ENCODE assay signal across 1 cellular context in the genomic region with DNA sequence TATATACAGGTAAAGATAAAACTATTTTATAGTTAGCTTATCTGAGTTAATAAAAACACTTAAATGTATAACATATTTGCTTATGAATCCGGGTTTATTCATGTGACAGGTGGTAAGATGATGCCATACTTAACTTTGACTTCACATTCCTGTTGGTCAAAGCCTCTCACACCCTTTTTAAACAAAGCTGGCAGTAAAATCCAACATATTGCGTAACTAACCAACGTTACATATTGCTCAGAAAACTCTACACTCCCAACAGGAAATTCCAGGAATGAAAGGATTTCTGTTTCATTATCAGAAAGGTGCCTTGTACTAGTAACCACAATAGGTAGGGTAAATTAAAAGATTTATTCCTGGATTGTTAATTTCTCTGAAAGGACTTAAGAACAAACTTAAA.
A peak's percentile ranks its signal among the peaks of the same experiment; 100 is the strongest.
TF ChIP-seq lines count a peak whose summit lies in the region.

No MANE protein-coding gene starts in this region.

TF ChIP-seq in HepG2, 621 proteins besides CTCF, POLR2A, EP300 and RAD21 (continued from another document and continues in another):
- TF ChIP-seq, protein P1, sequence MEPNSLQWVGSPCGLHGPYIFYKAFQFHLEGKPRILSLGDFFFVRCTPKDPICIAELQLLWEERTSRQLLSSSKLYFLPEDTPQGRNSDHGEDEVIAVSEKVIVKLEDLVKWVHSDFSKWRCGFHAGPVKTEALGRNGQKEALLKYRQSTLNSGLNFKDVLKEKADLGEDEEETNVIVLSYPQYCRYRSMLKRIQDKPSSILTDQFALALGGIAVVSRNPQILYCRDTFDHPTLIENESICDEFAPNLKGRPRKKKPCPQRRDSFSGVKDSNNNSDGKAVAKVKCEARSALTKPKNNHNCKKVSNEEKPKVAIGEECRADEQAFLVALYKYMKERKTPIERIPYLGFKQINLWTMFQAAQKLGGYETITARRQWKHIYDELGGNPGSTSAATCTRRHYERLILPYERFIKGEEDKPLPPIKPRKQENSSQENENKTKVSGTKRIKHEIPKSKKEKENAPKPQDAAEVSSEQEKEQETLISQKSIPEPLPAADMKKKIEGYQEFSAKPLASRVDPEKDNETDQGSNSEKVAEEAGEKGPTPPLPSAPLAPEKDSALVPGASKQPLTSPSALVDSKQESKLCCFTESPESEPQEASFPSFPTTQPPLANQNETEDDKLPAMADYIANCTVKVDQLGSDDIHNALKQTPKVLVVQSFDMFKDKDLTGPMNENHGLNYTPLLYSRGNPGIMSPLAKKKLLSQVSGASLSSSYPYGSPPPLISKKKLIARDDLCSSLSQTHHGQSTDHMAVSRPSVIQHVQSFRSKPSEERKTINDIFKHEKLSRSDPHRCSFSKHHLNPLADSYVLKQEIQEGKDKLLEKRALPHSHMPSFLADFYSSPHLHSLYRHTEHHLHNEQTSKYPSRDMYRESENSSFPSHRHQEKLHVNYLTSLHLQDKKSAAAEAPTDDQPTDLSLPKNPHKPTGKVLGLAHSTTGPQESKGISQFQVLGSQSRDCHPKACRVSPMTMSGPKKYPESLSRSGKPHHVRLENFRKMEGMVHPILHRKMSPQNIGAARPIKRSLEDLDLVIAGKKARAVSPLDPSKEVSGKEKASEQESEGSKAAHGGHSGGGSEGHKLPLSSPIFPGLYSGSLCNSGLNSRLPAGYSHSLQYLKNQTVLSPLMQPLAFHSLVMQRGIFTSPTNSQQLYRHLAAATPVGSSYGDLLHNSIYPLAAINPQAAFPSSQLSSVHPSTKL (CRISPR knock-in tag; IDR thresholded peaks at IDR 0.05) = peak; percentile 86
- TF ChIP-seq, protein P2, sequence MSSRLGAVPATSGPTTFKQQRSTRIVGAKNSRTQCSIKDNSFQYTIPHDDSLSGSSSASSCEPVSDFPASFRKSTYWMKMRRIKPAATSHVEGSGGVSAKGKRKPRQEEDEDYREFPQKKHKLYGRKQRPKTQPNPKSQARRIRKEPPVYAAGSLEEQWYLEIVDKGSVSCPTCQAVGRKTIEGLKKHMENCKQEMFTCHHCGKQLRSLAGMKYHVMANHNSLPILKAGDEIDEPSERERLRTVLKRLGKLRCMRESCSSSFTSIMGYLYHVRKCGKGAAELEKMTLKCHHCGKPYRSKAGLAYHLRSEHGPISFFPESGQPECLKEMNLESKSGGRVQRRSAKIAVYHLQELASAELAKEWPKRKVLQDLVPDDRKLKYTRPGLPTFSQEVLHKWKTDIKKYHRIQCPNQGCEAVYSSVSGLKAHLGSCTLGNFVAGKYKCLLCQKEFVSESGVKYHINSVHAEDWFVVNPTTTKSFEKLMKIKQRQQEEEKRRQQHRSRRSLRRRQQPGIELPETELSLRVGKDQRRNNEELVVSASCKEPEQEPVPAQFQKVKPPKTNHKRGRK (CRISPR knock-in tag; IDR thresholded peaks at IDR 0.05) = no peak
- TF ChIP-seq MIXL1 (CRISPR knock-in tag; IDR thresholded peaks at IDR 0.05) (0 out of 2 replicates have a peak, but pooled peaks have one; percentile 39), HMG20A (CRISPR knock-in tag; IDR thresholded peaks at IDR 0.05; ENCODE audit: borderline replicate concordance) (peak; percentile 60), ZNF644 (CRISPR knock-in tag; IDR thresholded peaks at IDR 0.05; ENCODE audit: low read depth) (peak; percentile 78; the same call in 1 of the 2 replicates), GZF1 (CRISPR knock-in tag; IDR thresholded peaks at IDR 0.05) (no peak), FOXA3 (CRISPR knock-in tag; IDR thresholded peaks at IDR 0.05) (peak; percentile 76), HNRNPUL1 (IDR thresholded peaks at IDR 0.05; ENCODE audit: low read depth, low read length) (no peak), IRF2 (CRISPR knock-in tag; IDR thresholded peaks at IDR 0.05) (peak; percentile 21; the same call in 1 of the 2 replicates), KLF11 (CRISPR knock-in tag; IDR thresholded peaks at IDR 0.05) (0 out of 2 replicates have a peak, but pooled peaks have one; percentile 50), FOXP1 (IDR thresholded peaks at IDR 0.05) (no peak), FOXP1 (CRISPR knock-in tag; IDR thresholded peaks at IDR 0.05) (0 out of 2 replicates have a peak, but pooled peaks have one; percentile 28), GLI4 (CRISPR knock-in tag; IDR thresholded peaks at IDR 0.05; ENCODE audit: borderline replicate concordance) (no peak), HDAC2 (CRISPR knock-in tag; IDR thresholded peaks at IDR 0.05) (0 out of 2 replicates have a peak, but pooled peaks have one; percentile 31), ONECUT2 (CRISPR knock-in tag; IDR thresholded peaks at IDR 0.05) (no peak), NCOA2 (CRISPR knock-in tag; IDR thresholded peaks at IDR 0.05) (peak; percentile 65), MIER3 (CRISPR knock-in tag; IDR thresholded peaks at IDR 0.05; ENCODE audit: borderline replicate concordance) (no peak), FOSL2 (CRISPR knock-in tag; IDR thresholded peaks at IDR 0.05) (0 out of 2 replicates have a peak, but pooled peaks have one; percentile 4), ELF3 (CRISPR knock-in tag; IDR thresholded peaks at IDR 0.05) (peak; percentile 76), HIVEP1 (CRISPR knock-in tag; IDR thresholded peaks at IDR 0.05) (no peak), FIP1L1 (IDR thresholded peaks at IDR 0.05; ENCODE audit: borderline replicate concordance, insufficient read depth, low read depth, low read length) (no peak), RXRB (CRISPR knock-in tag; IDR thresholded peaks at IDR 0.05; ENCODE audit: borderline replicate concordance) (peak; percentile 25; the same call in 1 of the 2 replicates), ZNF660 (CRISPR knock-in tag; IDR thresholded peaks at IDR 0.05; ENCODE audit: borderline replicate concordance, low read depth) (no peak), ZFYVE20 (CRISPR knock-in tag; IDR thresholded peaks at IDR 0.05; ENCODE audit: borderline replicate concordance, low read depth) (no peak), HNF4A (CRISPR knock-in tag; IDR thresholded peaks at IDR 0.05) (0 out of 2 replicates have a peak, but pooled peaks have one; percentile 23), SOX6 (IDR thresholded peaks at IDR 0.05) (no peak), SOX6 (CRISPR knock-in tag; IDR thresholded peaks at IDR 0.05) (peak; percentile 70), ISL2 (CRISPR knock-in tag; IDR thresholded peaks at IDR 0.05) (0 out of 2 replicates have a peak, but pooled peaks have one; percentile 30), ZBTB21 (CRISPR knock-in tag; IDR thresholded peaks at IDR 0.05) (peak; percentile 73), SMARCC2 (IDR thresholded peaks at IDR 0.05) (no peak), ZNF230 (CRISPR knock-in tag; IDR thresholded peaks at IDR 0.05) (no peak), SOX13 (IDR thresholded peaks at IDR 0.05) (no peak), SOX13 (CRISPR knock-in tag; conservative IDR thresholded peaks at IDR 0.05 in 1 of 2, IDR thresholded peaks at IDR 0.05 in 1 of 2) (peak in 1 of 2 experiments; percentile 85; a peak in 2 of 4 replicates)
- TF ChIP-seq, protein P3, sequence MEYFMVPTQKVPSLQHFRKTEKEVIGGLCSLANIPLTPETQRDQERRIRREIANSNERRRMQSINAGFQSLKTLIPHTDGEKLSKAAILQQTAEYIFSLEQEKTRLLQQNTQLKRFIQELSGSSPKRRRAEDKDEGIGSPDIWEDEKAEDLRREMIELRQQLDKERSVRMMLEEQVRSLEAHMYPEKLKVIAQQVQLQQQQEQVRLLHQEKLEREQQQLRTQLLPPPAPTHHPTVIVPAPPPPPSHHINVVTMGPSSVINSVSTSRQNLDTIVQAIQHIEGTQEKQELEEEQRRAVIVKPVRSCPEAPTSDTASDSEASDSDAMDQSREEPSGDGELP (IDR thresholded peaks at IDR 0.05; ENCODE audit: borderline replicate concordance, low read depth) = peak; percentile 33; the same call in 1 of the 2 replicates
- TF ChIP-seq, protein P4, sequence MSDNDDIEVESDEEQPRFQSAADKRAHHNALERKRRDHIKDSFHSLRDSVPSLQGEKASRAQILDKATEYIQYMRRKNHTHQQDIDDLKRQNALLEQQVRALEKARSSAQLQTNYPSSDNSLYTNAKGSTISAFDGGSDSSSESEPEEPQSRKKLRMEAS (IDR thresholded peaks at IDR 0.05) = no peak
- TF ChIP-seq, protein P5, sequence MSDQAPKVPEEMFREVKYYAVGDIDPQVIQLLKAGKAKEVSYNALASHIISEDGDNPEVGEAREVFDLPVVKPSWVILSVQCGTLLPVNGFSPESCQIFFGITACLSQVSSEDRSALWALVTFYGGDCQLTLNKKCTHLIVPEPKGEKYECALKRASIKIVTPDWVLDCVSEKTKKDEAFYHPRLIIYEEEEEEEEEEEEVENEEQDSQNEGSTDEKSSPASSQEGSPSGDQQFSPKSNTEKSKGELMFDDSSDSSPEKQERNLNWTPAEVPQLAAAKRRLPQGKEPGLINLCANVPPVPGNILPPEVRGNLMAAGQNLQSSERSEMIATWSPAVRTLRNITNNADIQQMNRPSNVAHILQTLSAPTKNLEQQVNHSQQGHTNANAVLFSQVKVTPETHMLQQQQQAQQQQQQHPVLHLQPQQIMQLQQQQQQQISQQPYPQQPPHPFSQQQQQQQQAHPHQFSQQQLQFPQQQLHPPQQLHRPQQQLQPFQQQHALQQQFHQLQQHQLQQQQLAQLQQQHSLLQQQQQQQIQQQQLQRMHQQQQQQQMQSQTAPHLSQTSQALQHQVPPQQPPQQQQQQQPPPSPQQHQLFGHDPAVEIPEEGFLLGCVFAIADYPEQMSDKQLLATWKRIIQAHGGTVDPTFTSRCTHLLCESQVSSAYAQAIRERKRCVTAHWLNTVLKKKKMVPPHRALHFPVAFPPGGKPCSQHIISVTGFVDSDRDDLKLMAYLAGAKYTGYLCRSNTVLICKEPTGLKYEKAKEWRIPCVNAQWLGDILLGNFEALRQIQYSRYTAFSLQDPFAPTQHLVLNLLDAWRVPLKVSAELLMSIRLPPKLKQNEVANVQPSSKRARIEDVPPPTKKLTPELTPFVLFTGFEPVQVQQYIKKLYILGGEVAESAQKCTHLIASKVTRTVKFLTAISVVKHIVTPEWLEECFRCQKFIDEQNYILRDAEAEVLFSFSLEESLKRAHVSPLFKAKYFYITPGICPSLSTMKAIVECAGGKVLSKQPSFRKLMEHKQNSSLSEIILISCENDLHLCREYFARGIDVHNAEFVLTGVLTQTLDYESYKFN (CRISPR knock-in tag; conservative IDR thresholded peaks at IDR 0.05) = peak; percentile 43; the same call in 1 of the 2 replicates
- TF ChIP-seq, protein P6, sequence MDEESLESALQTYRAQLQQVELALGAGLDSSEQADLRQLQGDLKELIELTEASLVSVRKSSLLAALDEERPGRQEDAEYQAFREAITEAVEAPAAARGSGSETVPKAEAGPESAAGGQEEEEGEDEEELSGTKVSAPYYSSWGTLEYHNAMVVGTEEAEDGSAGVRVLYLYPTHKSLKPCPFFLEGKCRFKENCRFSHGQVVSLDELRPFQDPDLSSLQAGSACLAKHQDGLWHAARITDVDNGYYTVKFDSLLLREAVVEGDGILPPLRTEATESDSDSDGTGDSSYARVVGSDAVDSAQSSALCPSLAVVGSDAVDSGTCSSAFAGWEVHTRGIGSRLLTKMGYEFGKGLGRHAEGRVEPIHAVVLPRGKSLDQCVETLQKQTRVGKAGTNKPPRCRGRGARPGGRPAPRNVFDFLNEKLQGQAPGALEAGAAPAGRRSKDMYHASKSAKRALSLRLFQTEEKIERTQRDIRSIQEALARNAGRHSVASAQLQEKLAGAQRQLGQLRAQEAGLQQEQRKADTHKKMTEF (CRISPR knock-in tag; IDR thresholded peaks at IDR 0.05) = 0 out of 2 replicates have a peak, but pooled peaks have one; percentile 20
- TF ChIP-seq, protein P7, sequence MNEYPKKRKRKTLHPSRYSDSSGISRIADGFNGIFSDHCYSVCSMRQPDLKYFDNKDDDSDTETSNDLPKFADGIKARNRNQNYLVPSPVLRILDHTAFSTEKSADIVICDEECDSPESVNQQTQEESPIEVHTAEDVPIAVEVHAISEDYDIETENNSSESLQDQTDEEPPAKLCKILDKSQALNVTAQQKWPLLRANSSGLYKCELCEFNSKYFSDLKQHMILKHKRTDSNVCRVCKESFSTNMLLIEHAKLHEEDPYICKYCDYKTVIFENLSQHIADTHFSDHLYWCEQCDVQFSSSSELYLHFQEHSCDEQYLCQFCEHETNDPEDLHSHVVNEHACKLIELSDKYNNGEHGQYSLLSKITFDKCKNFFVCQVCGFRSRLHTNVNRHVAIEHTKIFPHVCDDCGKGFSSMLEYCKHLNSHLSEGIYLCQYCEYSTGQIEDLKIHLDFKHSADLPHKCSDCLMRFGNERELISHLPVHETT (CRISPR knock-in tag; conservative IDR thresholded peaks at IDR 0.05) = no peak
- TF ChIP-seq, protein P8, sequence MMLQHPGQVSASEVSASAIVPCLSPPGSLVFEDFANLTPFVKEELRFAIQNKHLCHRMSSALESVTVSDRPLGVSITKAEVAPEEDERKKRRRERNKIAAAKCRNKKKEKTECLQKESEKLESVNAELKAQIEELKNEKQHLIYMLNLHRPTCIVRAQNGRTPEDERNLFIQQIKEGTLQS (CRISPR knock-in tag; IDR thresholded peaks at IDR 0.05) = peak; percentile 66; the same call in 1 of the 2 replicates
- TF ChIP-seq, protein P9, sequence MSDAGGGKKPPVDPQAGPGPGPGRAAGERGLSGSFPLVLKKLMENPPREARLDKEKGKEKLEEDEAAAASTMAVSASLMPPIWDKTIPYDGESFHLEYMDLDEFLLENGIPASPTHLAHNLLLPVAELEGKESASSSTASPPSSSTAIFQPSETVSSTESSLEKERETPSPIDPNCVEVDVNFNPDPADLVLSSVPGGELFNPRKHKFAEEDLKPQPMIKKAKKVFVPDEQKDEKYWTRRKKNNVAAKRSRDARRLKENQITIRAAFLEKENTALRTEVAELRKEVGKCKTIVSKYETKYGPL (CRISPR knock-in tag; IDR thresholded peaks at IDR 0.05) = peak; percentile 65; the same call in 1 of the 2 replicates
- TF ChIP-seq, protein P10, sequence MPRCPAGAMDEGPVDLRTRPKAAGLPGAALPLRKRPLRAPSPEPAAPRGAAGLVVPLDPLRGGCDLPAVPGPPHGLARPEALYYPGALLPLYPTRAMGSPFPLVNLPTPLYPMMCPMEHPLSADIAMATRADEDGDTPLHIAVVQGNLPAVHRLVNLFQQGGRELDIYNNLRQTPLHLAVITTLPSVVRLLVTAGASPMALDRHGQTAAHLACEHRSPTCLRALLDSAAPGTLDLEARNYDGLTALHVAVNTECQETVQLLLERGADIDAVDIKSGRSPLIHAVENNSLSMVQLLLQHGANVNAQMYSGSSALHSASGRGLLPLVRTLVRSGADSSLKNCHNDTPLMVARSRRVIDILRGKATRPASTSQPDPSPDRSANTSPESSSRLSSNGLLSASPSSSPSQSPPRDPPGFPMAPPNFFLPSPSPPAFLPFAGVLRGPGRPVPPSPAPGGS (CRISPR knock-in tag; IDR thresholded peaks at IDR 0.05) = no peak
